ENCODE assay signal across 9 cellular contexts in genomic region chr2:15562354-15563031, GRCh38. TPM values are rescaled to one million over a fixed set of nuclear protein-coding genes. Genes with fewer than 3 reads are reported as not detected.
A peak's percentile ranks its signal among the peaks of the same experiment; 100 is the strongest.
DNase-seq lines count a peak whose midpoint lies in the region; ATAC-seq and TF ChIP-seq lines count a peak whose summit lies in the region.
"Had no signal": no experiment of that assay in that cellular context is flagged by ENCODE, and none has a peak within 500 bp of the region (broad histone marks: within the 10 kb centered on the region; RNA-seq: fewer than 3 reads in every experiment).

No MANE protein-coding gene starts in this region.

- CTCF ChIA-PET in activated CD4-positive, alpha-beta T cell treated with anti-CD3 and anti-CD28 coated beads for 36 hours (lab: Charles Lee) = interaction anchor here (0.7 to 3.4 kb wide), 6 partner anchors 14 to 53 kb away, joined by 4 to 15 read pairs (median 6); partner anchors contain the start of gene DDX1
- CTCF ChIA-PET in WTC11 (lab: Charles Lee) = interaction anchor here (1.7 to 2.0 kb wide), 2 partner anchors 15 kb away, joined by 12 to 24 read pairs; no protein-coding TSS in a partner anchor

- no peak for DNase-seq in activated CD4-positive, alpha-beta T cell treated with anti-CD3 and anti-CD28 coated beads for 36 hours
- DNase-seq in activated CD4-positive, alpha-beta T cell treated with anti-CD3 and anti-CD28 coated beads for 48 hours = no peak
- no peak for DNase-seq in WTC11 (ENCODE audit: low spot score)
- DNase-seq in glutamatergic neuron = no peak
- DNase-seq in sigmoid colon = no peak
- DNase-seq: T-helper 9 cell had no signal

- peak overlapping the region; percentile 77 to 87 (median 82) for H3K27ac ChIP-seq in sigmoid colon

- TF ChIP-seq EP300 in sigmoid colon (IDR thresholded peaks at IDR 0.05) = no peak

- ATAC-seq in activated CD4-positive, alpha-beta T cell treated with anti-CD3 and anti-CD28 coated beads for 36 hours = no peak
- ATAC-seq in WTC11 = no peak
- no peak for ATAC-seq in HG02642 (IDR thresholded peaks at IDR 0.05; ENCODE audit: poor library complexity, unreplicated experiment)
- no peak for ATAC-seq in HG03196 (IDR thresholded peaks at IDR 0.05; ENCODE audit: unreplicated experiment)
- ATAC-seq in GM18519 (IDR thresholded peaks at IDR 0.05; ENCODE audit: low FRiP score, unreplicated experiment) = no peak

- no peaks in the 10 kb centered on the region for H3K36me3 Mint-ChIP-seq in activated CD4-positive, alpha-beta T cell treated with anti-CD3 and anti-CD28 coated beads for 36 hours (ENCODE audit: low read depth)
- no peaks in the 10 kb centered on the region for H3K36me3 Mint-ChIP-seq in WTC11
- H3K36me3 Mint-ChIP-seq in glutamatergic neuron (ENCODE audit: unreplicated experiment) = no peaks in the 10 kb centered on the region

- no peaks in the 10 kb centered on the region for H3K9me3 Mint-ChIP-seq in activated CD4-positive, alpha-beta T cell treated with anti-CD3 and anti-CD28 coated beads for 36 hours (ENCODE audit: low read depth)
- no peaks in the 10 kb centered on the region for H3K9me3 Mint-ChIP-seq in WTC11
- peaks cover 4% of the 10 kb centered on the region for H3K9me3 Mint-ChIP-seq in glutamatergic neuron (ENCODE audit: unreplicated experiment)

- TF ChIP-seq CTCF in WTC11 (IDR thresholded peaks at IDR 0.05) = no peak
- no peak for TF ChIP-seq CTCF in glutamatergic neuron (IDR thresholded peaks at IDR 0.05; ENCODE audit: partially characterized antibody, unreplicated experiment)
- no peak for TF ChIP-seq CTCF in sigmoid colon (IDR thresholded peaks at IDR 0.05)

- peaks cover 2% of the 10 kb centered on the region for H3K27me3 Mint-ChIP-seq in activated CD4-positive, alpha-beta T cell treated with anti-CD3 and anti-CD28 coated beads for 36 hours
- H3K27me3 Mint-ChIP-seq in WTC11 (ENCODE audit: low read depth) = peaks cover 6% of the 10 kb centered on the region
- peaks cover 5% of the 10 kb centered on the region for H3K27me3 Mint-ChIP-seq in glutamatergic neuron (ENCODE audit: unreplicated experiment)

- WGBS in sigmoid colon, 2 donors = 52 to 76% methylated on average over 6 of the region's 6 CpGs

- H3K27me3 ChIP-seq in sigmoid colon = no peaks in the 10 kb centered on the region

- intact Hi-C loops in activated CD4-positive, alpha-beta T cell treated with anti-CD3 and anti-CD28 coated beads for 36 hours (cut with DNase I, micrococcal nuclease) = loop anchor here (5.0 kb wide), 2 partner anchors 385 to 420 kb away; no protein-coding TSS in a partner anchor
- intact Hi-C loops in sigmoid colon (cut with DNase I) = no loop called here

- H3K36me3 ChIP-seq in sigmoid colon = no peaks in the 10 kb centered on the region

- POLR2A ChIA-PET in activated CD4-positive, alpha-beta T cell treated with anti-CD3 and anti-CD28 coated beads for 36 hours (lab: Charles Lee) = interaction anchor here (1.3 kb wide), 1 partner anchor 15 kb away, joined by 4 read pairs; no protein-coding TSS in a partner anchor
- POLR2A ChIA-PET in WTC11 (lab: Charles Lee) = no interaction called here

- H3K4me1 ChIP-seq in sigmoid colon = peaks cover 0 to 32% (median 16%) of the 10 kb centered on the region in 4 donors

- peak overlapping the region; percentile 96 for H3K4me3 Mint-ChIP-seq in activated CD4-positive, alpha-beta T cell treated with anti-CD3 and anti-CD28 coated beads for 36 hours
- H3K4me3 Mint-ChIP-seq in WTC11 = peak overlapping the region; percentile 99
- peak overlapping the region; percentile 35 for H3K4me3 Mint-ChIP-seq in glutamatergic neuron (ENCODE audit: unreplicated experiment)

- H3K4me1 Mint-ChIP-seq in activated CD4-positive, alpha-beta T cell treated with anti-CD3 and anti-CD28 coated beads for 36 hours = peaks cover 34% of the 10 kb centered on the region
- H3K4me1 Mint-ChIP-seq in WTC11 (peaks cover 19% of the 10 kb centered on the region), glutamatergic neuron (ENCODE audit: low read depth, unreplicated experiment) (peaks cover 13% of the 10 kb centered on the region)

- no peaks in the 10 kb centered on the region for H3K9me3 ChIP-seq in sigmoid colon

- peak overlapping the region; percentile 97 for H3K27ac Mint-ChIP-seq in activated CD4-positive, alpha-beta T cell treated with anti-CD3 and anti-CD28 coated beads for 36 hours
- no peak overlapping the region for H3K27ac Mint-ChIP-seq in WTC11
- peak overlapping the region; percentile 20 for H3K27ac Mint-ChIP-seq in glutamatergic neuron (ENCODE audit: unreplicated experiment)

- H3K4me3 ChIP-seq in sigmoid colon = peak overlapping the region in 1 of 4 donors; percentile 86

- TF ChIP-seq POLR2A in sigmoid colon (IDR thresholded peaks at IDR 0.05) = no peak

TF ChIP-seq in WTC11, 78 proteins besides CTCF, POLR2A, EP300 and RAD21:
- no peak for TF ChIP-seq HMGXB4 (CRISPR knock-in tag; IDR thresholded peaks at IDR 0.05)
- TF ChIP-seq FOXK1 (CRISPR knock-in tag; IDR thresholded peaks at IDR 0.05) = no peak

RNA-seq across cellular contexts. Expression of gene NBAS, which starts 1.4 kb away (rescaled TPM):
- 10 to 100 TPM; 38.1 to 44.3 TPM for total RNA-seq in activated CD4-positive, alpha-beta T cell treated with anti-CD3 and anti-CD28 coated beads for 36 hours
- 32.3 to 42.6 TPM (median 41.4 TPM) in 3 replicates for total RNA-seq in WTC11 (2021)
- total RNA-seq in glutamatergic neuron (ENCODE audit: unreplicated experiment) = 46.1 TPM
- total RNA-seq in sigmoid colon = 10 to 100 TPM; 41.9 to 53.2 (median 48.1) TPM
- 10 to 100 TPM in 1 of 3 donors, 1 to 10 TPM in 2; 3.9 to 21.3 (median 7.2) TPM for polyA plus RNA-seq in sigmoid colon

RNA-seq across cellular contexts. Expression of gene DDX1, which starts 29.2 kb away (rescaled TPM):
- total RNA-seq in activated CD4-positive, alpha-beta T cell treated with anti-CD3 and anti-CD28 coated beads for 36 hours = 10 to 100 TPM; 87.6 to 96.2 TPM
- 103 to 115 TPM (median 104 TPM) in 3 replicates for total RNA-seq in WTC11 (2021)
- total RNA-seq in glutamatergic neuron (ENCODE audit: unreplicated experiment) = 255 TPM
- total RNA-seq in sigmoid colon = 100 to 1,000 TPM in 1 of 4 donors, 10 to 100 TPM in 3; 67.9 to 104 (median 83.3) TPM
- 10 to 100 TPM; 59.2 to 67.9 (median 66.4) TPM for polyA plus RNA-seq in sigmoid colon

Comparison
In these comparisons a context has a peak if more than half of its experiments do, and no peak if none do; other contexts are left out.
1. H3K4me3 Mint-ChIP-seq: peak in every context shown above with its lines; median percentile 99 in WTC11; 96 in activated CD4-positive, alpha-beta T cell treated with anti-CD3 and anti-CD28 coated beads for 36 hours; 35 in glutamatergic neuron.